ENCODE assay signal across 18 cellular contexts in the genomic region with DNA sequence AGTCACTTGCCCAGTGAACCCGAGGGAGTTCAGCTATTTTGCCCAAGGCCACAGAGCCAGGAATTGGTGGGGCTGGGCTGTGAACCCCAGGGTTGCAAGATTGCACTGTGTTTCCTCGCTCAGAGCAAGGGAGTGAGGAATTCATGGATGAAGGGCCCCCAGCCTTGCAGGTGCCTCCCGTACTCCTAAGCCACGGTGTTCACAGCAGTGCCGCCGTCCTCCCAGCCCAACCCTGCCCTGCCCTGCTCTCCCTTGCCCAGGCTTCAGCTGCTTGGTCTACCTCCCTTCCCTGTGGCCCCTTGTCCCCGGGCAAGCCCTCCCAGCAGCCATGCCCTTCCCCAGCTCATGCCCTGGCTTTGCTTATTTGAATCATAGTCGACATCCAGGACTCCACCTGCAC. TPM values are rescaled to one million over a fixed set of nuclear protein-coding genes. Genes with fewer than 3 reads are reported as not detected.
A peak's percentile ranks its signal among the peaks of the same experiment; 100 is the strongest.
DNase-seq lines count a peak whose midpoint lies in the region; ATAC-seq and TF ChIP-seq lines count a peak whose summit lies in the region.
"Had no signal": no experiment of that assay in that cellular context is flagged by ENCODE, and none has a peak within 500 bp of the region (broad histone marks: within the 10 kb centered on the region; RNA-seq: fewer than 3 reads in every experiment).

No MANE protein-coding gene starts in this region.

- H3K27ac ChIP-seq in osteoblast (ENCODE audit: low read depth, low read length) (no peak overlapping the region), neural progenitor cell (no peak overlapping the region)
- H3K27ac ChIP-seq: 22Rv1; A549; BLaER1 treated with 17β-estradiol and CSF1 and Interleukin-3, amounts not matched to agents 10 nM and 100 nM; C4-2B had no signal

- ATAC-seq in Right ventricle myocardium superior (ENCODE audit: poor library complexity): no peak
- ATAC-seq in Right ventricle myocardium inferior: no peak
- ATAC-seq: CD8-positive, alpha-beta T cell; GM12878 had no signal

- H3K27me3 Mint-ChIP-seq in neural crest cell (ENCODE audit: low read depth) (peaks cover 45% of the 10 kb centered on the region), neural progenitor cell (ENCODE audit: insufficient read depth, low read depth) (peaks cover 30% of the 10 kb centered on the region)

- H4K20me1 ChIP-seq in osteoblast (ENCODE audit: insufficient read depth, low read length): no peaks in the 10 kb centered on the region
- H4K20me1 ChIP-seq in neural progenitor cell (ENCODE audit: low read depth): no peaks in the 10 kb centered on the region

- H3K36me3 ChIP-seq in osteoblast (ENCODE audit: insufficient read depth, low read length): no peaks in the 10 kb centered on the region
- no peaks in the 10 kb centered on the region for H3K36me3 ChIP-seq in neural progenitor cell
- H3K36me3 ChIP-seq: BLaER1 treated with 17β-estradiol and CSF1 and Interleukin-3, amounts not matched to agents 10 nM and 100 nM had no signal

- peak overlapping the region; percentile 87 for H3K27ac Mint-ChIP-seq in neural crest cell (ENCODE audit: unreplicated experiment)
- H3K27ac Mint-ChIP-seq in neural progenitor cell: no peak overlapping the region
- H3K27ac Mint-ChIP-seq: B cell; CD4-positive, alpha-beta T cell; CD8-positive, alpha-beta T cell had no signal

- H3K36me3 Mint-ChIP-seq in neural crest cell (ENCODE audit: low read depth) (no peaks in the 10 kb centered on the region), neural progenitor cell (no peaks in the 10 kb centered on the region)
- H3K36me3 Mint-ChIP-seq: CD8-positive, alpha-beta T cell had no signal

- no peak overlapping the region for H3K4me3 ChIP-seq in osteoblast (ENCODE audit: insufficient read depth, low read length)
- no peak overlapping the region for H3K4me3 ChIP-seq in neural progenitor cell
- H3K4me3 ChIP-seq: A549; BLaER1 treated with 17β-estradiol and CSF1 and Interleukin-3, amounts not matched to agents 10 nM and 100 nM; GM12878 had no signal

- no peak for TF ChIP-seq CTCF in neural crest cell (conservative IDR thresholded peaks at IDR 0.05)
- no peak for TF ChIP-seq CTCF in osteoblast (IDR thresholded peaks at IDR 0.05; ENCODE audit: extremely low read depth, low read depth, low read length)
- TF ChIP-seq CTCF in neural progenitor cell (IDR thresholded peaks at IDR 0.05): no peak

- H3K4me1 Mint-ChIP-seq in neural crest cell (peaks cover 24% of the 10 kb centered on the region), neural progenitor cell (peaks cover 42% of the 10 kb centered on the region)
- H3K4me1 Mint-ChIP-seq: B cell had no signal

- no peaks in the 10 kb centered on the region for H3K4me1 ChIP-seq in osteoblast (ENCODE audit: insufficient read depth, low read length)
- peaks cover 8% of the 10 kb centered on the region for H3K4me1 ChIP-seq in neural progenitor cell
- H3K4me1 ChIP-seq: A549, Caco-2 had no signal

- no peak overlapping the region for H3K9ac ChIP-seq in neural progenitor cell
- H3K9ac ChIP-seq: BLaER1 treated with 17β-estradiol and CSF1 and Interleukin-3, amounts not matched to agents 10 nM and 100 nM had no signal

- H3K9me3 Mint-ChIP-seq in neural crest cell (no peaks in the 10 kb centered on the region), neural progenitor cell (no peaks in the 10 kb centered on the region)
- H3K9me3 Mint-ChIP-seq: CD4-positive, alpha-beta T cell; CD8-positive, alpha-beta T cell had no signal

- H3K9me3 ChIP-seq in osteoblast (ENCODE audit: low read depth, low read length): no peaks in the 10 kb centered on the region
- no peaks in the 10 kb centered on the region for H3K9me3 ChIP-seq in neural progenitor cell (ENCODE audit: low read depth)
- H3K9me3 ChIP-seq: BLaER1 treated with 17β-estradiol and CSF1 and Interleukin-3, amounts not matched to agents 10 nM and 100 nM; Caco-2 had no signal

- H3K4me3 Mint-ChIP-seq in neural crest cell (no peak overlapping the region), neural progenitor cell (no peak overlapping the region)
- H3K4me3 Mint-ChIP-seq: B cell; CD4-positive, alpha-beta T cell; CD8-positive, alpha-beta T cell had no signal

- H3K27me3 ChIP-seq in osteoblast (ENCODE audit: insufficient read depth, low read length): peaks cover 20% of the 10 kb centered on the region
- peaks cover 11% of the 10 kb centered on the region for H3K27me3 ChIP-seq in neural progenitor cell

- peak; percentile 15 for DNase-seq in Right ventricle myocardium superior
- no peak for DNase-seq in Right ventricle myocardium inferior (ENCODE audit: missing footprints)
- DNase-seq in neural crest cell (ENCODE audit: low read depth, low spot score): no peak
- DNase-seq in osteoblast (ENCODE audit: insufficient read length, low spot score, missing footprints): peak; percentile 66
- DNase-seq in neural progenitor cell (ENCODE audit: low spot score): no peak
- DNase-seq in GDM1 (lab: John Stamatoyannopoulos, UW): no peak
- DNase-seq: AML-193; Caco-2; Calu3; CD4-positive, alpha-beta T cell; CD8-positive, alpha-beta T cell; DMS79 treated with DMSO at 0.1 percent for 48 hours had no signal

- intact Hi-C loops in Right ventricle myocardium superior (cut with DNase I) (no loop called here), Right ventricle myocardium inferior (cut with DNase I) (no loop called here)

- H3K4me2 ChIP-seq in osteoblast (ENCODE audit: insufficient read depth, low read length): no peak overlapping the region
- H3K4me2 ChIP-seq in neural progenitor cell: no peak overlapping the region
- H3K4me2 ChIP-seq: A549; BLaER1 treated with 17β-estradiol and CSF1 and Interleukin-3, amounts not matched to agents 10 nM and 100 nM had no signal

- no peak overlapping the region for H2AFZ ChIP-seq in osteoblast (ENCODE audit: low read length)
- H2AFZ ChIP-seq in neural progenitor cell (replicated peaks): no peak overlapping the region

- no peaks in the 10 kb centered on the region for H3F3A ChIP-seq in neural progenitor cell (ENCODE audit: low read depth)

- H3K79me2 ChIP-seq in osteoblast (ENCODE audit: insufficient read depth, low read length) (no peaks in the 10 kb centered on the region), neural progenitor cell (ENCODE audit: low read depth) (no peaks in the 10 kb centered on the region)

RNA-seq across cellular contexts. Expression of a gene that starts 6.1 kb away (rescaled TPM):
- total RNA-seq in Right ventricle myocardium superior (0.03 TPM), Right ventricle myocardium inferior (0.22 TPM), neural crest cell (2.8 and 4.0 TPM in 2 replicates), osteoblast (under 0.01 TPM in 1 of 2 replicates, not detected in the other), neural progenitor cell (ENCODE audit: low replicate concordance) (0.03 TPM in 1 of 2 replicates, not detected in the other)
- total RNA-seq: Calu3 had no signal

Comparison
In these comparisons a context has a peak if more than half of its experiments do, and no peak if none do; other contexts are left out.
1. DNase-seq: peak in Right ventricle myocardium superior (single experiment) and osteoblast (single experiment); none in Right ventricle myocardium inferior (single experiment), neural crest cell (single experiment), neural progenitor cell (single experiment) and GDM1 (single experiment).